ENCODE assay signal across 33 cellular contexts in the genomic region with DNA sequence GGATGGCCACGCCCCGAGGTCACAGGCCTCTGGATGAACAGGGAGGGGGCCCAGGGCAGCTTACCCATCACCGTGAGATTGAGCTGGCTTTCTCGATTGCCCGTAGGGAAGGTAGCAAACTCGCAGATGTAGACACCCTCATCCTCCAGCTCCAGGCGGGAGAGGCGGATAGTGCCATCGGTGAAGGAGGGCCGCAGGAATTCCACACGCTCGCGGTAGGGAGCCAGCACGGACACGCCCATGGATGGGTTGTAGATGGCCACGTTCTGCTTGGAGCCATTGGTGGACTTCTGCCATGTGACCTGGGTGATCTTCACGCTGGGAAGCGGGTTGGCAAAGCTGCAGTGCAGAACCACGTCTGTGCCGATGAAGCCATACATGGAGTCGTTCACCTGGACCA.
"Had no signal": no experiment of that assay in that cellular context is flagged by ENCODE, and none has a peak within 500 bp of the region (broad histone marks: within the 10 kb centered on the region; RNA-seq: fewer than 3 reads in every experiment).

No MANE protein-coding gene starts in this region.

- ATAC-seq: activated CD4-positive, alpha-beta T cell treated with anti-CD3 and anti-CD28 coated beads for 36 hours; activated CD4-positive, CD25-positive, alpha-beta regulatory T cell treated with anti-CD3 and anti-CD28 coated beads, Interleukin-2, amount 50 U/mL, for 24 hours; activated CD8-positive, alpha-beta memory T cell treated with anti-CD3 and anti-CD28 coated beads, Interleukin-2, amount 10 ng/mL, durations not matched to agents 7 days and 5 days; activated CD8-positive, alpha-beta T cell treated with anti-CD3 and anti-CD28 coated beads, Interleukin-2, amount 10 ng/mL, durations not matched to agents 7 days and 5 days; body of pancreas; WTC11 had no signal

- FAIRE-seq: astrocyte, TTC549 had no signal

- H3K27me3 ChIP-seq: adrenal gland, body of pancreas, brain microvascular endothelial cell, breast epithelium had no signal

- DNase-seq: activated CD4-positive, alpha-beta memory T cell treated with anti-CD3 and anti-CD28 coated beads, Interleukin-2, amount 10 ng/mL, durations not matched to agents 7 days and 5 days; activated CD4-positive, alpha-beta T cell treated with anti-CD3 and anti-CD28 coated beads for 1 hour; activated CD4-positive, alpha-beta T cell treated with anti-CD3 and anti-CD28 coated beads for 36 hours; activated CD4-positive, alpha-beta T cell treated with anti-CD3 and anti-CD28 coated beads for 48 hours; activated CD4-positive, alpha-beta T cell treated with anti-CD3 and anti-CD28 coated beads, Interleukin-2, amount 10 ng/mL, durations not matched to agents 7 days and 5 days; activated CD4-positive, alpha-beta T cell treated with anti-CD3 and anti-CD28 coated beads, Interleukin-2, amount 50 U/mL, for 48 hours; activated CD4-positive, CD25-positive, alpha-beta regulatory T cell; activated CD8-positive, alpha-beta memory T cell treated with anti-CD3 and anti-CD28 coated beads for 24 hours; activated CD8-positive, alpha-beta memory T cell treated with anti-CD3 and anti-CD28 coated beads, Interleukin-2, amount 10 ng/mL, durations not matched to agents 7 days and 5 days; activated CD8-positive, alpha-beta memory T cell treated with anti-CD3 and anti-CD28 coated beads, Interleukin-2, amount 50 U/mL, for 48 hours; activated CD8-positive, alpha-beta T cell treated with anti-CD3 and anti-CD28 coated beads, Interleukin-2, amount 10 ng/mL, durations not matched to agents 7 days and 5 days; activated effector memory CD4-positive, alpha-beta T cell treated with Interleukin-2 at 50 U/mL for 16 hours; activated gamma-delta T cell; activated naive CD4-positive, alpha-beta T cell treated with anti-CD3 and anti-CD28 coated beads, Interleukin-2, amount 10 ng/mL, durations not matched to agents 7 days and 5 days; activated naive CD4-positive, alpha-beta T cell treated with Interleukin-2 at 50 U/mL for 16 hours; activated naive CD8-positive, alpha-beta T cell treated with anti-CD3 and anti-CD28 coated beads for 36 hours; activated T-cell treated with anti-CD3 and anti-CD28 coated beads, Interleukin-2, amount 50 U/mL, for 24 hours; activated T-cell treated with anti-CD3 and anti-CD28 coated beads, Interleukin-2, amount 50 U/mL, for 48 hours; adrenal gland; amniotic stem cell; aorta; body of pancreas; brain microvascular endothelial cell; central memory CD4-positive, alpha-beta T cell; T-helper 1 cell; T-helper 2 cell; T-helper 9 cell; WERI-Rb-1 had no signal

- H3K36me3 ChIP-seq: brain microvascular endothelial cell, breast epithelium had no signal

- H3K4me3 ChIP-seq: adrenal gland, body of pancreas, breast epithelium had no signal

- H3K9me3 ChIP-seq: adrenal gland, body of pancreas, breast epithelium had no signal

- H3K27ac ChIP-seq: adrenal gland, body of pancreas, brain microvascular endothelial cell, breast epithelium, WERI-Rb-1 had no signal
